10 cellular contexts compared by ENCODE assay signal in genomic region chrX:6738518-6739470, GRCh38.
DNase-seq lines count a peak whose midpoint lies in the region; ATAC-seq and TF ChIP-seq lines count a peak whose summit lies in the region.
"Had no signal": no experiment of that assay in that cellular context is flagged by ENCODE, and none has a peak within 500 bp of the region (broad histone marks: within the 10 kb centered on the region; RNA-seq: fewer than 3 reads in every experiment).

No MANE protein-coding gene starts in this region.

- CTCF ChIA-PET in activated naive CD4-positive, alpha-beta T cell treated with anti-CD3 and anti-CD28 coated beads for 36 hours (lab: Charles Lee): no interaction called here

- H4K91ac ChIP-seq in neuronal stem cell (ENCODE audit: low read depth, low read length, poor library complexity): no peak overlapping the region

- H3K4ac ChIP-seq in neuronal stem cell (ENCODE audit: low read length): no peak overlapping the region

- no peak overlapping the region for H3K27ac Mint-ChIP-seq in activated naive CD4-positive, alpha-beta T cell treated with anti-CD3 and anti-CD28 coated beads for 36 hours

- DNase-seq in activated naive CD4-positive, alpha-beta T cell treated with anti-CD3 and anti-CD28 coated beads for 36 hours: peak; percentile 5
- no peak for DNase-seq in activated naive CD4-positive, alpha-beta T cell (lab: John Stamatoyannopoulos, UW)
- DNase-seq in neuronal stem cell (ENCODE audit: low spot score) (no peak), HUDEP-2 (lab: John Stamatoyannopoulos, UW; ENCODE audit: unreplicated experiment in 76 of 76) (no peak), thyroid gland (no peak), DMS153 (lab: John Stamatoyannopoulos, UW) (no peak)
- DNase-seq: activated T-cell treated with anti-CD3 and anti-CD28 coated beads for 4 hours, dermis blood vessel endothelial cell had no signal

- no peaks in the 10 kb centered on the region for H3K9me3 Mint-ChIP-seq in activated naive CD4-positive, alpha-beta T cell treated with anti-CD3 and anti-CD28 coated beads for 36 hours

- no peaks in the 10 kb centered on the region for H3K27me3 Mint-ChIP-seq in activated naive CD4-positive, alpha-beta T cell treated with anti-CD3 and anti-CD28 coated beads for 36 hours (ENCODE audit: low read depth)

- H3K36me3 ChIP-seq in neuronal stem cell (replicated peaks in 1 of 2; ENCODE audit: control insufficient read depth in 2 of 2, insufficient read depth in 2 of 2, low read length in 2 of 2) (no peaks in the 10 kb centered on the region), thyroid gland (no peaks in the 10 kb centered on the region)

- no peak overlapping the region for H3K18ac ChIP-seq in neuronal stem cell (ENCODE audit: low read length)

- H3K36me3 Mint-ChIP-seq in activated naive CD4-positive, alpha-beta T cell treated with anti-CD3 and anti-CD28 coated beads for 36 hours (ENCODE audit: low read depth): no peaks in the 10 kb centered on the region

- H3K4me3 Mint-ChIP-seq in activated naive CD4-positive, alpha-beta T cell treated with anti-CD3 and anti-CD28 coated beads for 36 hours: no peak overlapping the region

- H2BK5ac ChIP-seq in neuronal stem cell (ENCODE audit: low read length): no peak overlapping the region

- H3K27ac ChIP-seq in neuronal stem cell (replicated peaks; ENCODE audit: low read length) (no peak overlapping the region), thyroid gland (no peak overlapping the region)

- no peaks in the 10 kb centered on the region for H3K79me1 ChIP-seq in neuronal stem cell (ENCODE audit: low read depth, low read length)

- no peaks in the 10 kb centered on the region for H3K4me1 ChIP-seq in neuronal stem cell (ENCODE audit: control insufficient read depth in 2 of 2, insufficient read depth in 1 of 2, low read depth in 1 of 2, low read length in 2 of 2)
- no peaks in the 10 kb centered on the region for H3K4me1 ChIP-seq in thyroid gland

- H2AFZ ChIP-seq in neuronal stem cell (ENCODE audit: low read length): no peak overlapping the region

- H3K27me3 ChIP-seq in neuronal stem cell (ENCODE audit: control insufficient read depth in 3 of 3, insufficient read depth in 3 of 3, low read depth in 1 of 3, low read length in 3 of 3): no peaks in the 10 kb centered on the region
- no peaks in the 10 kb centered on the region for H3K27me3 ChIP-seq in thyroid gland

- H3K4me3 ChIP-seq in neuronal stem cell (ENCODE audit: low read length in 2 of 2) (no peak overlapping the region), thyroid gland (replicated peaks in 1 of 3) (no peak overlapping the region)

- intact Hi-C loops in activated naive CD4-positive, alpha-beta T cell treated with anti-CD3 and anti-CD28 coated beads for 36 hours (cut with micrococcal nuclease): no loop called here
- intact Hi-C loops in thyroid gland (cut with DNase I): no loop called here

- WGBS in neuronal stem cell (ENCODE audit: extremely low coverage in 2 of 2, insufficient read length in 2 of 2, insufficient replicate concordance in 1 of 2), 2 donors: no CpG with 5 or more reads among the region's 11 CpGs
- 68 to 84% methylated on average over 9 to 11 of the region's 11 CpGs for WGBS in thyroid gland, 2 donors

- H3K9me3 ChIP-seq in neuronal stem cell (replicated peaks in 1 of 2; ENCODE audit: control insufficient read depth in 2 of 2, insufficient read depth in 1 of 2, low read depth in 1 of 2, low read length in 2 of 2) (no peaks in the 10 kb centered on the region), thyroid gland (no peaks in the 10 kb centered on the region)

- TF ChIP-seq CTCF in thyroid gland (IDR thresholded peaks at IDR 0.05): no peak

- TF ChIP-seq POLR2A in thyroid gland (IDR thresholded peaks at IDR 0.05): no peak

- ATAC-seq in HG02678 (IDR thresholded peaks at IDR 0.05; ENCODE audit: unreplicated experiment) (peak; percentile 95), HG03565 (IDR thresholded peaks at IDR 0.05; ENCODE audit: unreplicated experiment) (peak; percentile 92)

- no peak overlapping the region for H3K23ac ChIP-seq in neuronal stem cell (ENCODE audit: low read depth, low read length, poor library complexity)

- H3K4me2 ChIP-seq in neuronal stem cell (ENCODE audit: insufficient read depth, low read length, poor library complexity, severe bottlenecking): no peak overlapping the region

- H3K14ac ChIP-seq in neuronal stem cell (ENCODE audit: low read length): no peak overlapping the region

- H2BK15ac ChIP-seq in neuronal stem cell (ENCODE audit: low read length): no peak overlapping the region

- no peak overlapping the region for H3K9ac ChIP-seq in neuronal stem cell (ENCODE audit: low read depth, low read length, poor library complexity)

- H2BK12ac ChIP-seq in neuronal stem cell (ENCODE audit: low read length): no peak overlapping the region

- no peak overlapping the region for H2BK120ac ChIP-seq in neuronal stem cell (ENCODE audit: low read depth, low read length)

- H3K4me1 Mint-ChIP-seq in activated naive CD4-positive, alpha-beta T cell treated with anti-CD3 and anti-CD28 coated beads for 36 hours (ENCODE audit: low read depth): no peaks in the 10 kb centered on the region

- no peak overlapping the region for H2AK5ac ChIP-seq in neuronal stem cell (ENCODE audit: low read depth, low read length)

- no peak overlapping the region for H4K8ac ChIP-seq in neuronal stem cell (ENCODE audit: low read depth, low read length)
